ENCODE assay signal across 15 cellular contexts in genomic region chr5:3303777-3304176, GRCh38.
"Had no signal": no experiment of that assay in that cellular context is flagged by ENCODE, and none has a peak within 500 bp of the region (broad histone marks: within the 10 kb centered on the region; RNA-seq: fewer than 3 reads in every experiment).

No MANE protein-coding gene starts in this region.

- H3K4me1 ChIP-seq: upper lobe of right lung had no signal

- H3K4me1 Mint-ChIP-seq: activated CD4-positive, alpha-beta T cell treated with anti-CD3 and anti-CD28 coated beads for 36 hours had no signal

- ATAC-seq: activated CD4-positive, alpha-beta T cell treated with anti-CD3 and anti-CD28 coated beads for 36 hours; left ventricle myocardium superior; natural killer cell treated with Interleukin-12 subunit alpha and Interleukin-12 subunit beta and Interleukin-15 and Interleukin-18, amount 100 ng/mL, for 72 hours; upper lobe of right lung had no signal

- H3K36me3 Mint-ChIP-seq: activated naive CD8-positive, alpha-beta T cell; natural killer cell treated with Interleukin-12 subunit alpha and Interleukin-12 subunit beta and Interleukin-15 and Interleukin-18, amount 100 ng/mL, for 72 hours; WTC11 had no signal

- H3K9me3 Mint-ChIP-seq: WTC11 had no signal

- H3K27ac Mint-ChIP-seq: activated CD4-positive, alpha-beta T cell treated with anti-CD3 and anti-CD28 coated beads for 36 hours; activated naive CD8-positive, alpha-beta T cell; natural killer cell treated with Interleukin-12 subunit alpha and Interleukin-12 subunit beta and Interleukin-15 and Interleukin-18, amount 100 ng/mL, for 72 hours; WTC11 had no signal

- DNase-seq: activated CD4-positive, alpha-beta T cell treated with anti-CD3 and anti-CD28 coated beads for 36 hours; activated CD4-positive, alpha-beta T cell treated with anti-CD3 and anti-CD28 coated beads, Interleukin-2, amount 50 U/mL, for 48 hours; dorsolateral prefrontal cortex; foreskin melanocyte; left ventricle myocardium superior; mesendoderm; nucleus accumbens; posterior cingulate gyrus; retina; stimulated activated CD8-positive, alpha-beta memory T cell treated with anti-CD3 and anti-CD28 coated beads, Interleukin-4, amount 100 ng/mL, for 48 hours; stimulated activated naive CD4-positive, alpha-beta T cell; upper lobe of right lung had no signal

- H3K27me3 ChIP-seq: upper lobe of right lung had no signal

- H3K4me3 Mint-ChIP-seq: activated CD4-positive, alpha-beta T cell treated with anti-CD3 and anti-CD28 coated beads for 36 hours; activated naive CD8-positive, alpha-beta T cell; natural killer cell treated with Interleukin-12 subunit alpha and Interleukin-12 subunit beta and Interleukin-15 and Interleukin-18, amount 100 ng/mL, for 72 hours; WTC11 had no signal

- H3K9me3 ChIP-seq: upper lobe of right lung had no signal

- H3K4me3 ChIP-seq: dorsolateral prefrontal cortex, upper lobe of right lung had no signal

- H3K27ac ChIP-seq: dorsolateral prefrontal cortex, upper lobe of right lung had no signal

- H3K36me3 ChIP-seq: upper lobe of right lung had no signal
